Comparison of ENCODE assay signal across 10 cellular contexts in genomic region chr9:89473762-89474469, GRCh38. TPM values are rescaled to one million over a fixed set of nuclear protein-coding genes. Genes with fewer than 3 reads are reported as not detected.
DNase-seq lines count a peak whose midpoint lies in the region; ATAC-seq and FAIRE-seq lines count a peak whose summit lies in the region.
"Had no signal": no experiment of that assay in that cellular context is flagged by ENCODE, and none has a peak within 500 bp of the region (broad histone marks: within the 10 kb centered on the region; RNA-seq: fewer than 3 reads in every experiment).

No MANE protein-coding gene starts in this region.

- no peak overlapping the region for H3K4me2 ChIP-seq in mesendoderm (ENCODE audit: low read length)

- H3K27ac ChIP-seq in mesendoderm (ENCODE audit: low read depth, low read length): no peak overlapping the region
- H3K27ac ChIP-seq: adrenal gland had no signal

- H3K36me3 ChIP-seq in mesendoderm (ENCODE audit: control insufficient read depth, insufficient read depth, low read length): no peaks in the 10 kb centered on the region
- H3K36me3 ChIP-seq: adrenal gland had no signal

- peaks cover 1% of the 10 kb centered on the region for H3K79me1 ChIP-seq in mesendoderm (ENCODE audit: low read length)

- H4K5ac ChIP-seq in mesendoderm (ENCODE audit: low read length): no peak overlapping the region

- H3K9ac ChIP-seq in mesendoderm (ENCODE audit: low read length): no peak overlapping the region

- no peak overlapping the region for H3K23ac ChIP-seq in mesendoderm (ENCODE audit: low read length)

- no peaks in the 10 kb centered on the region for H3K27me3 ChIP-seq in mesendoderm (ENCODE audit: insufficient read depth, low read length, poor library complexity)
- H3K27me3 ChIP-seq: adrenal gland had no signal

- H3K18ac ChIP-seq in mesendoderm (ENCODE audit: low read length): no peak overlapping the region

- no peak overlapping the region for H3K4ac ChIP-seq in mesendoderm (ENCODE audit: low read depth, low read length)

- H4K8ac ChIP-seq in mesendoderm (ENCODE audit: low read depth, low read length): no peak overlapping the region

- no peak overlapping the region for H3K4me3 ChIP-seq in mesendoderm (ENCODE audit: low read length)
- H3K4me3 ChIP-seq: adrenal gland had no signal

- H3K79me2 ChIP-seq in mesendoderm (ENCODE audit: control insufficient read depth, insufficient read depth, low read length): no peaks in the 10 kb centered on the region

- H2AK5ac ChIP-seq in mesendoderm (ENCODE audit: low read length): no peak overlapping the region

- H2BK5ac ChIP-seq in mesendoderm (ENCODE audit: low read length): no peak overlapping the region

- peaks cover under 1% of the 10 kb centered on the region for H3K4me1 ChIP-seq in mesendoderm (ENCODE audit: control insufficient read depth, low read depth, low read length)

- H2BK15ac ChIP-seq in mesendoderm (replicated peaks; ENCODE audit: low read depth): no peak overlapping the region

- FAIRE-seq in endometrium (lab: Jason Lieb, UNC): peak; percentile 88

- no peak overlapping the region for H2BK120ac ChIP-seq in mesendoderm (ENCODE audit: low read depth, low read length)

- DNase-seq in AG08395 (ENCODE audit: low spot score): peak; percentile 39
- peak; percentile 54 for DNase-seq in NCI-H774 (lab: John Stamatoyannopoulos, UW)
- DNase-seq in mesendoderm: no peak
- no peak for DNase-seq in stimulated activated naive CD4-positive, alpha-beta T cell (lab: John Stamatoyannopoulos, UW)
- DNase-seq in activated CD4-positive, alpha-beta T cell treated with anti-CD3 and anti-CD28 coated beads for 1 hour: no peak
- DNase-seq: adrenal gland, SHP77 had no signal

- ATAC-seq in GM19043 (IDR thresholded peaks at IDR 0.05; ENCODE audit: low read depth, unreplicated experiment) (peak; percentile 48), GM21786 (IDR thresholded peaks at IDR 0.05; ENCODE audit: unreplicated experiment) (no peak)

- no peak overlapping the region for H3K56ac ChIP-seq in mesendoderm (ENCODE audit: low read length)

- no CpG with 5 or more reads among the region's 7 CpGs for WGBS in mesendoderm (ENCODE audit: extremely low coverage, insufficient coverage, low lambda C conversion rate)

RNA-seq across cellular contexts. Expression of gene SEMA4D, which starts 24.0 kb away (rescaled TPM):
- polyA plus RNA-seq in mesendoderm (2013, experiment 1 of 2): 8.6 TPM
- 8.9 TPM for polyA plus RNA-seq in mesendoderm (2013, experiment 2 of 2)

Comparison
In these comparisons a context has a peak if more than half of its experiments do, and no peak if none do; other contexts are left out.
1. DNase-seq: peak in AG08395 (single experiment) and NCI-H774 (single experiment); none in mesendoderm (single experiment), stimulated activated naive CD4-positive, alpha-beta T cell (0 of 6) and activated CD4-positive, alpha-beta T cell treated with anti-CD3 and anti-CD28 coated beads for 1 hour (single experiment).